ENCODE assay signal across 20 cellular contexts in genomic region chr22:30333707-30334087, GRCh38.
"Had no signal": no experiment of that assay in that cellular context is flagged by ENCODE, and none has a peak within 500 bp of the region (broad histone marks: within the 10 kb centered on the region; RNA-seq: fewer than 3 reads in every experiment).

No MANE protein-coding gene starts in this region.

- H3K4me3 Mint-ChIP-seq: activated naive CD4-positive, alpha-beta T cell treated with anti-CD3 and anti-CD28 coated beads, Interleukin-2, amount 50 U/mL, for 24 hours; activated T-cell treated with anti-CD3 and anti-CD28 coated beads, Interleukin-2, amount 50 U/mL, for 4 hours; central memory CD8-positive, alpha-beta T cell; mesothelial cell of epicardium; neural crest cell had no signal

- H3K27ac Mint-ChIP-seq: mesothelial cell of epicardium had no signal

- H3K27me3 Mint-ChIP-seq: activated naive CD4-positive, alpha-beta T cell treated with anti-CD3 and anti-CD28 coated beads, Interleukin-2, amount 50 U/mL, for 24 hours; central memory CD8-positive, alpha-beta T cell had no signal

- H3K27ac ChIP-seq: brain microvascular endothelial cell, hepatocyte, prostate gland, skin epidermis, tibial artery, vagina had no signal

- H3K27me3 ChIP-seq: brain microvascular endothelial cell, esophagus muscularis mucosa, hepatocyte, tibial artery, vagina had no signal

- ATAC-seq: right cardiac atrium had no signal

- H3K4me1 ChIP-seq: prostate gland, vagina had no signal

- H3K4me3 ChIP-seq: esophagus muscularis mucosa, hepatocyte, lung, prostate gland, skin epidermis, tibial artery, vagina had no signal

- H3K4me1 Mint-ChIP-seq: central memory CD8-positive, alpha-beta T cell had no signal

- H3K9me3 Mint-ChIP-seq: activated naive CD4-positive, alpha-beta T cell treated with anti-CD3 and anti-CD28 coated beads, Interleukin-2, amount 50 U/mL, for 24 hours; activated T-cell treated with anti-CD3 and anti-CD28 coated beads, Interleukin-2, amount 50 U/mL, for 4 hours; central memory CD8-positive, alpha-beta T cell; mesothelial cell of epicardium; neural crest cell had no signal

- H3K9me3 ChIP-seq: esophagus muscularis mucosa, prostate gland, tibial artery, vagina had no signal

- DNase-seq: activated T-cell treated with anti-CD3 and anti-CD28 coated beads, Interleukin-2, amount 50 U/mL, for 4 hours; anterior cingulate cortex; brain microvascular endothelial cell; cortex of kidney; effector CD4-positive, alpha-beta T cell; islet precursor cell; right cardiac atrium; SW 1271; T1000; tibial artery had no signal
